ENCODE assay signal across 23 cellular contexts in the genomic region with DNA sequence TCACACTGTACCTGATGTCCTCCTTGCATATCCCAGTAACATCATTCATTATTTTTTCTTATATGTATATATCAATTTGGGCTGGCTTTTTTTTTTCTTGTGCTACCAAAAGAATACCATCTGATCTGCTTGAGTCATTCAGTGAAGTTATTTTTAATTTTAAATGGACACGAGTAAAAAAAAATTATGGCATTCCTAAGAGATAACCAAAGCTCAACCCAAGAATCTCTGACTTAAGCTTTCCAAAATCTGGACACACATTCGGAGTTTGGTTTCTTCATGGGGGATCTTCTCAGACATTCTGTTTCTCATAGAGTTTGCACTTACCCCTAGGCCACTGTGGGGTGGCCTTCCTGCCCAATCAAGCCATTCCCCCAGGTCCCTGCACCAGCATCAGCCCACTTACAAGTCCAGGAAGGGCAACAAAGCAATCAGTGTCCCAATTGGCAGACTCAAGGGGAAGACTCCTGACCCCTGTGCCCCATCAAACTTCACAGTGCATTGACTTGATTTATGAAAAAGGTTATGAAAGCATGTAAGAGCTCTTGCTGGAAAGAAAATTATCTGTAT. TPM values are rescaled to one million over a fixed set of nuclear protein-coding genes. Genes with fewer than 3 reads are reported as not detected.
DNase-seq lines count a peak whose midpoint lies in the region; ATAC-seq and TF ChIP-seq lines count a peak whose summit lies in the region.
"Had no signal": no experiment of that assay in that cellular context is flagged by ENCODE, and none has a peak within 500 bp of the region (broad histone marks: within the 10 kb centered on the region; RNA-seq: fewer than 3 reads in every experiment).

No MANE protein-coding gene starts in this region.

- POLR2A ChIA-PET in AG04449 (lab: Yijun Ruan, JAX) = no interaction called here

- no peaks in the 10 kb centered on the region for H3K79me2 ChIP-seq in parathyroid adenoma

- ATAC-seq in GM21360 (IDR thresholded peaks at IDR 0.05; ENCODE audit: unreplicated experiment) (no peak), HG02884 (IDR thresholded peaks at IDR 0.05; ENCODE audit: unreplicated experiment) (no peak)
- ATAC-seq: GM12878 had no signal

- H2AFZ ChIP-seq in parathyroid adenoma = peak overlapping the region; percentile 23

- TF ChIP-seq CTCF in AG04449 (IDR thresholded peaks at IDR 0.05; ENCODE audit: insufficient read depth, low read length, missing control alignments) = no peak
- TF ChIP-seq CTCF in fibroblast of the aortic adventitia (IDR thresholded peaks at IDR 0.05; ENCODE audit: insufficient read depth, low read length) = no peak
- TF ChIP-seq CTCF in parathyroid adenoma (IDR thresholded peaks at IDR 0.05) = no peak

- DNase-seq in AG04449 (ENCODE audit: low read depth, low spot score) (peak; percentile 36), GM03348 (ENCODE audit: low spot score) (peak; percentile 35), fibroblast of the aortic adventitia (ENCODE audit: low read depth) (peak; percentile 35), T1000 (lab: John Stamatoyannopoulos, UW) (no peak), RKO (ENCODE audit: low spot score) (no peak)
- DNase-seq: 8988T; CD4-positive, alpha-beta T cell; COR-L47; DMS79; GOT3; HCEC 1CT; NCI-H1105 treated with DMSO at 0.1 percent for 48 hours; NCI-H1694; NCI-H2081; NCI-H2171; NCI-H345; NCI-H524 treated with DMSO at 0.1 percent for 48 hours; Peyer's patch had no signal

- H3K4me2 ChIP-seq in parathyroid adenoma (ENCODE audit: low read length) = no peak overlapping the region
- H3K4me2 ChIP-seq: BLaER1 had no signal

- H3K9me3 ChIP-seq in parathyroid adenoma (ENCODE audit: control insufficient read depth, low read length) = no peaks in the 10 kb centered on the region
- H3K9me3 ChIP-seq: BLaER1, Peyer's patch had no signal

- H3K27me3 ChIP-seq in parathyroid adenoma (ENCODE audit: control insufficient read depth, insufficient read depth, low read length) = no peaks in the 10 kb centered on the region
- H3K27me3 ChIP-seq: BLaER1, Peyer's patch had no signal

- CTCF ChIA-PET in AG04449 (lab: Yijun Ruan, JAX) = interaction anchor here (1.1 to 1.5 kb wide), 2 partner anchors 14 to 226 kb away, joined by 3 to 4 read pairs; no protein-coding TSS in a partner anchor

- H3K27ac ChIP-seq in parathyroid adenoma = no peak overlapping the region
- H3K27ac ChIP-seq: BLaER1, Peyer's patch had no signal

- H3K4me1 ChIP-seq in parathyroid adenoma = no peaks in the 10 kb centered on the region
- H3K4me1 ChIP-seq: BLaER1, Peyer's patch had no signal

- H3K36me3 ChIP-seq in parathyroid adenoma (ENCODE audit: control insufficient read depth, insufficient read depth, low read length) = no peaks in the 10 kb centered on the region
- H3K36me3 ChIP-seq: BLaER1, Peyer's patch had no signal

- H3K9ac ChIP-seq in parathyroid adenoma = no peak overlapping the region
- H3K9ac ChIP-seq: BLaER1 had no signal

- H3K4me3 ChIP-seq in AG04449 (ENCODE audit: low read depth, low read length) (no peak overlapping the region), fibroblast of the aortic adventitia (ENCODE audit: low read depth, low read length) (no peak overlapping the region), parathyroid adenoma (ENCODE audit: low read depth, low read length) (no peak overlapping the region)
- H3K4me3 ChIP-seq: BLaER1, GM12878, Peyer's patch had no signal

RNA-seq across cellular contexts. Expression of gene SPDL1, which starts 49.2 kb away (rescaled TPM):
- total RNA-seq in fibroblast of the aortic adventitia (ENCODE audit: low replicate concordance) = 43.7 and 105 TPM in 2 replicates

Comparison
In these comparisons a context has a peak if more than half of its experiments do, and no peak if none do; other contexts are left out.
1. DNase-seq: peak in AG04449 (single experiment), GM03348 (single experiment) and fibroblast of the aortic adventitia (single experiment); none in T1000 (single experiment) and RKO (single experiment).